Comparison of ENCODE assay signal across 8 cellular contexts in genomic region chr1:50424045-50424939, GRCh38. TPM values are rescaled to one million over a fixed set of nuclear protein-coding genes. Genes with fewer than 3 reads are reported as not detected.
DNase-seq lines count a peak whose midpoint lies in the region; ATAC-seq and TF ChIP-seq lines count a peak whose summit lies in the region.

No MANE protein-coding gene starts in this region.

- H3K4me3 ChIP-seq in dorsolateral prefrontal cortex (peak overlapping the region in 58 of 59 donors; percentile 6 to 75 (median 54)), gastrocnemius medialis (peak overlapping the region; percentile 43 to 65 (median 46))

- in situ Hi-C loops in gastrocnemius medialis (cut with MboI; ENCODE audit: low sequenced_read_pairs in 4 of 4) = no loop called here

- no peak for TF ChIP-seq POLR2A in gastrocnemius medialis (IDR thresholded peaks at IDR 0.05)

- no peaks in the 10 kb centered on the region for H3K9me3 ChIP-seq in gastrocnemius medialis

- H3K4me1 ChIP-seq in gastrocnemius medialis = peaks cover 30 to 37% of the 10 kb centered on the region in 2 donors

- POLR2A ChIA-PET in GM10248 (lab: Yijun Ruan, JAX) = interaction anchor here (1.0 kb wide), 1 partner anchor 8 kb away, joined by 3 read pairs; no protein-coding TSS in a partner anchor

- ATAC-seq in gastrocnemius medialis (no peak), HG02852 (IDR thresholded peaks at IDR 0.05; ENCODE audit: unreplicated experiment) (no peak)

- no peaks in the 10 kb centered on the region for H3K36me3 ChIP-seq in gastrocnemius medialis

- H3K27ac ChIP-seq in dorsolateral prefrontal cortex (no peak overlapping the region), gastrocnemius medialis (no peak overlapping the region)

- DNase-seq in GM10248 (ENCODE audit: extremely low spot score) = peak; percentile 55
- peak; percentile 52 for DNase-seq in M059J (ENCODE audit: low read depth)
- no peak for DNase-seq in dorsolateral prefrontal cortex
- no peak for DNase-seq in gastrocnemius medialis
- DNase-seq in NCI-H226 = no peak
- DNase-seq in superior temporal gyrus (ENCODE audit: extremely low spot score) = no peak
- DNase-seq in GDM1 (lab: John Stamatoyannopoulos, UW) = no peak

- CTCF ChIA-PET in GM10248 (lab: Yijun Ruan, JAX) = no interaction called here

- no peak for TF ChIP-seq CTCF in GM10248 (IDR thresholded peaks at IDR 0.05; ENCODE audit: control extremely low read depth, extremely low read depth, low read depth, missing control alignments)
- no peak for TF ChIP-seq CTCF in dorsolateral prefrontal cortex (IDR thresholded peaks at IDR 0.05 in 54 of 56, conservative IDR thresholded peaks at IDR 0.05 in 2 of 56; ENCODE audit: low read depth in 1 of 56, partially characterized antibody in 56 of 56)
- no peak for TF ChIP-seq CTCF in gastrocnemius medialis (IDR thresholded peaks at IDR 0.05 in 4 of 5, conservative IDR thresholded peaks at IDR 0.05 in 1 of 5)

- intact Hi-C loops in dorsolateral prefrontal cortex (cut with DNase I) (no loop called here), gastrocnemius medialis (cut with DNase I; ENCODE audit: low total_unique reads) (no loop called here)

- H3K27me3 ChIP-seq in dorsolateral prefrontal cortex (peaks cover 40 to 100% (median 99%) of the 10 kb centered on the region in 45 donors), gastrocnemius medialis (peaks cover 99 to 100% (median 100%) of the 10 kb centered on the region in 3 donors)

RNA-seq across cellular contexts. Expression of gene DMRTA2, which starts 1.0 kb away (rescaled TPM):
- total RNA-seq in M059J (2014; rRNA removed; shearing (Covaris generic)) = 0.32 and 1.4 TPM in 2 replicates
- total RNA-seq in dorsolateral prefrontal cortex = 1 to 10 TPM in 17 of 120 experiments, under 1 TPM in 96, not detected in 7; 0.13 to 2.9 (median 0.49) TPM
- not detected for total RNA-seq in gastrocnemius medialis

Comparison
In these comparisons a context has a peak if more than half of its experiments do, and no peak if none do; other contexts are left out.
1. DNase-seq: peak in GM10248 (single experiment) and M059J (single experiment); none in dorsolateral prefrontal cortex (0 of 10), gastrocnemius medialis (0 of 2), NCI-H226 (single experiment), superior temporal gyrus (single experiment) and GDM1 (single experiment).